In the genomic region with DNA sequence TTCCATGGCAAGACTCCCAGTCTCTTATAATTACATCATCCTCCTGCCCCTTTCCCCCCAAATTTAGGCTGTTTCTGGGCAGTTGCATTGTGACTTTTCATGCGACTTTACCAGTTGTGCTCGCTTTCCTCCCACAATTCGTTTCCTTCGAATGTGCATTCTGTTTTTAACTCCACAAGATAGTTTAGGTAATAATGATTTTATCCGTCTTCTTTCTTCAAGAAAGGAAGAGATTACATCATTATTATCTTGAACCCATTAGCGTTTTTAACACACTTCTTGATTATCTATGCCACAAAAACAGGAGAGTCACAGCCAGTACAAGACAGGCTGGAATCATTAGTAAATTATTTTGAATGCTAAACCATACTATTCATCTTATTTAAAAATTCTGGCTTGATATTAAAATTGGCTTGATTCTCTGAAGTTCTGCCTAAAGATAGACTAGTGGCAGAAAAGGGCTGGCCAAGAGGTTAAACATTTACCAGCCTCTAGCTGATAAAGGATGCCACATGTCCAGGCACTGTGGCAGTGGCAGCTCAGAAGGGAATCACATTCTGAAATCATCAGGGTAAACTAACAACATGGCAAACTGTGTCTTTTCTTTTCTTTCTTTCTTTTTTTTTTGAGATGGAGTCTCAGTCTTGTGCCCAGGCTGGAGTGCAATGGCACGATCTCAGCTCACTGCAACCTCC, we compare ENCODE assay signal across 25 cellular contexts. TPM values are rescaled to one million over a fixed set of nuclear protein-coding genes. Genes with fewer than 3 reads are reported as not detected.
"Had no signal": no experiment of that assay in that cellular context is flagged by ENCODE, and none has a peak within 500 bp of the region (broad histone marks: within the 10 kb centered on the region; RNA-seq: fewer than 3 reads in every experiment).

No MANE protein-coding gene starts in this region.

- DNase-seq: hippocampal formation; kidney glomerular epithelial cell; left cardiac atrium; left lung; lower lobe of right lung; mammary epithelial cell; mesenchymal stem cell; naive thymus-derived CD8-positive, alpha-beta T cell; occipital lobe; spleen; stimulated activated CD4-positive, alpha-beta T cell treated with anti-CD3 and anti-CD28 coated beads, Interleukin-4, amount 100 ng/mL, for 24 hours; stimulated activated naive CD4-positive, alpha-beta T cell; tibial artery; upper lobe of right lung; uterus had no signal

- H3K27ac ChIP-seq: left lung, lower lobe of right lung, right atrium auricular region, skin epidermis, spleen, suprapubic skin, thoracic aorta, tibial artery, upper lobe of right lung, uterus had no signal

- H3K36me3 ChIP-seq: left lung, right atrium auricular region, suprapubic skin, thoracic aorta, tibial artery, uterus had no signal

- ATAC-seq: left cardiac atrium; left lung; lower lobe of right lung; naive thymus-derived CD8-positive, alpha-beta T cell; sciatic nerve; stimulated activated effector memory CD8-positive, alpha-beta T cell treated with anti-CD3 and anti-CD28 coated beads, Interleukin-12 subunit alpha, Interleukin-12 subunit beta, amount 100 ng/mL, for 72 hours; upper lobe of right lung had no signal

- H3K27me3 ChIP-seq: left lung, right atrium auricular region, spleen, suprapubic skin, tibial artery, upper lobe of right lung, uterus had no signal

- H3K4me1 ChIP-seq: left lung, lower lobe of right lung, right atrium auricular region, spleen, suprapubic skin, tibial artery, upper lobe of right lung, uterus had no signal

- FAIRE-seq: keratinocyte had no signal

- H3K9me3 ChIP-seq: left lung, lower lobe of right lung, right atrium auricular region, spleen, suprapubic skin, thoracic aorta, tibial artery, upper lobe of right lung, uterus had no signal

- H3K4me3 ChIP-seq: left lung, lower lobe of right lung, right atrium auricular region, skin epidermis, spleen, suprapubic skin, thoracic aorta, tibial artery, upper lobe of right lung, uterus had no signal

RNA-seq across cellular contexts. Expression of a gene that starts 52.3 kb away (rescaled TPM):
- total RNA-seq: naive thymus-derived CD8-positive, alpha-beta T cell; neural crest cell; osteocyte; progenitor cell of endocrine pancreas had no signal
- polyA plus RNA-seq: keratinocyte; naive thymus-derived CD8-positive, alpha-beta T cell had no signal
